Comparison of ENCODE assay signal across 15 cellular contexts in the genomic region with DNA sequence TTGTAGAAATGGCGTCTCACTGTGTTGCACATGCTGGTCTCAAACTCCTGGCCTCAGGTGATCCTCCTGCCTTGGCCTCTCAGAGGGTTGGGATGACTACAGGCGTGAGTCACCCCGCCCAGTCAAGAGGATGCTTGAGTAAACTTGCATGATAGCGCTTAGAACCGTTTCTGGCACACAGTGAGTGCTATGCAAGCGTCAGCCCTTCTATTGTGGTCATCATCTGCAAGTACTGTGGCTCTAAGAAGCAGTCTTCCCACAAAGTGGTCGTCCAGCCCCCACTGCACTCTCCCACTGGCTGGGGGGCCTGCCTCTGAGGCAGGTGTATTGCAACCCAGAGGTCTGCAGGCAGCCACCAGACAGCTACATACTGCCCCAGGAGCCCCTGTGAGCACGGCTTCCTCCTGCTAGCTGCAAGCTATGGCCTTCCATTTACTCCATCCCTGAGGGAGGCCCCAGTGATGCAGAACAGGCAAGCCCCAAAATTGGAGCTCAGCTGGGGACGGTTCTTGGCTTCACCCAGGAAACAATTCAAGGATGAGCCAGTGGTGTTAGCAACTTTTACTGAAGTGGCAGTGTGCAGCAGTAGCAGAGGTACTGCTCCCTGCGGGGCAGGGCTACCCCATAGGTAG.
DNase-seq lines count a peak whose midpoint lies in the region; ATAC-seq, FAIRE-seq and TF ChIP-seq lines count a peak whose summit lies in the region.
"Had no signal": no experiment of that assay in that cellular context is flagged by ENCODE, and none has a peak within 500 bp of the region (broad histone marks: within the 10 kb centered on the region; RNA-seq: fewer than 3 reads in every experiment).

No MANE protein-coding gene starts in this region.

- WGBS in K562 (ENCODE audit: insufficient coverage, low coverage, missing lambda C conversion rate): 52% methylated on average over 10 of the region's 10 CpGs

- BruUV-seq in K562 (replicated peaks; lab: Mats Ljungman, UMichigan): no TSS peak

- no peaks in the 10 kb centered on the region for H3K36me3 Mint-ChIP-seq in activated CD4-positive, alpha-beta T cell treated with anti-CD3 and anti-CD28 coated beads for 36 hours (ENCODE audit: low read depth)
- H3K36me3 Mint-ChIP-seq in activated CD4-positive, alpha-beta T cell treated with anti-CD3 and anti-CD28 coated beads, Interleukin-2, amount 10 ng/mL, durations not matched to agents 24 days and 14 days (ENCODE audit: low read depth): no peaks in the 10 kb centered on the region
- no peaks in the 10 kb centered on the region for H3K36me3 Mint-ChIP-seq in neural progenitor cell
- H3K36me3 Mint-ChIP-seq: natural killer cell treated with Interleukin-12 subunit alpha and Interleukin-12 subunit beta and Interleukin-15 and Interleukin-18, amount 100 ng/mL, for 72 hours had no signal

- no peak overlapping the region for H3K27ac Mint-ChIP-seq in activated CD4-positive, alpha-beta T cell treated with anti-CD3 and anti-CD28 coated beads for 36 hours
- H3K27ac Mint-ChIP-seq in activated CD4-positive, alpha-beta T cell treated with anti-CD3 and anti-CD28 coated beads, Interleukin-2, amount 10 ng/mL, durations not matched to agents 24 days and 14 days: no peak overlapping the region
- peak overlapping the region; percentile 29 for H3K27ac Mint-ChIP-seq in neural progenitor cell
- H3K27ac Mint-ChIP-seq: dendritic cell treated with granulocyte-macrophage colony-stimulating factor and Interleukin-4, amounts not matched to agents 40 ng/mL and 50 ng/mL, for 4 days; natural killer cell treated with Interleukin-12 subunit alpha and Interleukin-12 subunit beta and Interleukin-15 and Interleukin-18, amount 100 ng/mL, for 72 hours had no signal

- H3K27me3 ChIP-seq in Karpas-422 (ENCODE audit: low read length) (no peaks in the 10 kb centered on the region), K562 (ENCODE audit: control insufficient read depth in 2 of 2, insufficient read depth in 2 of 2, low read length in 2 of 2) (no peaks in the 10 kb centered on the region), neural progenitor cell (no peaks in the 10 kb centered on the region), left lung (peaks cover 0 to 18% of the 10 kb centered on the region in 2 donors)
- H3K27me3 ChIP-seq: ascending aorta had no signal

- H2AFZ ChIP-seq in Karpas-422 (ENCODE audit: low read length) (no peak overlapping the region), K562 (ENCODE audit: low read depth, low read length) (peak overlapping the region; percentile 32; the same call in 1 of the 2 replicates), neural progenitor cell (replicated peaks) (no peak overlapping the region)

- peaks cover 6% of the 10 kb centered on the region for H3F3A ChIP-seq in neural progenitor cell (ENCODE audit: low read depth)

- TF ChIP-seq EP300 in K562 (IDR thresholded peaks at IDR 0.05; ENCODE audit: low read length): no peak

- CTCF ChIA-PET in activated CD4-positive, alpha-beta T cell treated with anti-CD3 and anti-CD28 coated beads for 36 hours (lab: Charles Lee): interaction anchor here (0.6 to 1.0 kb wide), 3 partner anchors 13 to 194 kb away, joined by 3 read pairs; no protein-coding TSS in a partner anchor
- CTCF ChIA-PET in K562 (lab: Yijun Ruan, JAX; ENCODE audit: low intra/inter-chr PET ratio): no interaction called here

- H3K9me2 ChIP-seq in Karpas-422 (replicated peaks; ENCODE audit: insufficient read depth, low read length): no peaks in the 10 kb centered on the region

- peak; percentile 28 for DNase-seq in activated CD4-positive, alpha-beta T cell treated with anti-CD3 and anti-CD28 coated beads for 36 hours
- no peak for DNase-seq in activated CD4-positive, alpha-beta T cell treated with anti-CD3 and anti-CD28 coated beads, Interleukin-2, amount 10 ng/mL, durations not matched to agents 24 days and 14 days
- no peak for DNase-seq in Karpas-422
- DNase-seq in K562 (ENCODE audit: extremely low read depth in 1 of 4, low spot score in 3 of 4): peak in 1 of 4 experiments; percentile 68
- no peak for DNase-seq in neural progenitor cell (ENCODE audit: low spot score)
- DNase-seq in left lung: no peak
- no peak for DNase-seq in NCI-H146 (lab: John Stamatoyannopoulos, UW)
- no peak for DNase-seq in cerebellum (ENCODE audit: low spot score)
- DNase-seq: activated effector memory CD4-positive, alpha-beta T cell treated with anti-CD3 and anti-CD28 coated beads, Interleukin-2, amount 50 U/mL, for 16 hours; hypothalamus had no signal

- TF ChIP-seq POLR2A in K562 (conservative IDR thresholded peaks at IDR 0.05): no peak

- H3K9ac ChIP-seq in Karpas-422 (ENCODE audit: low read length) (no peak overlapping the region), K562 (ENCODE audit: insufficient read depth in 1 of 2, low read depth in 2 of 2, low read length in 2 of 2) (peak overlapping the region in 1 of 2 experiments; percentile 59; a peak in 1 of 4 replicates), neural progenitor cell (no peak overlapping the region)

- ATAC-seq in activated CD4-positive, alpha-beta T cell treated with anti-CD3 and anti-CD28 coated beads for 36 hours: no peak
- peak; percentile 45 for ATAC-seq in K562
- no peak for ATAC-seq in left lung
- ATAC-seq: natural killer cell treated with Interleukin-12 subunit alpha and Interleukin-12 subunit beta and Interleukin-15 and Interleukin-18, amount 100 ng/mL, for 72 hours had no signal

- TF ChIP-seq CTCF in K562 (IDR thresholded peaks at IDR 0.05 in 2 of 3, conservative IDR thresholded peaks at IDR 0.05 in 1 of 3; ENCODE audit: insufficient read depth in 2 of 3, low read depth in 1 of 3, low read length in 3 of 3): no peak
- TF ChIP-seq CTCF in neural progenitor cell (IDR thresholded peaks at IDR 0.05): no peak
- no peak for TF ChIP-seq CTCF in left lung (IDR thresholded peaks at IDR 0.05)

- H3K4me1 Mint-ChIP-seq in activated CD4-positive, alpha-beta T cell treated with anti-CD3 and anti-CD28 coated beads for 36 hours: no peaks in the 10 kb centered on the region
- H3K4me1 Mint-ChIP-seq in activated CD4-positive, alpha-beta T cell treated with anti-CD3 and anti-CD28 coated beads, Interleukin-2, amount 10 ng/mL, durations not matched to agents 24 days and 14 days: no peaks in the 10 kb centered on the region
- peaks cover 43% of the 10 kb centered on the region for H3K4me1 Mint-ChIP-seq in neural progenitor cell

- H3K4me2 ChIP-seq in Karpas-422 (ENCODE audit: low read depth, low read length, poor library complexity, severe bottlenecking): peak overlapping the region; percentile 4
- H3K4me2 ChIP-seq in K562 (ENCODE audit: insufficient read depth, low read length): no peak overlapping the region
- H3K4me2 ChIP-seq in neural progenitor cell: no peak overlapping the region

- H3K27me3 Mint-ChIP-seq in activated CD4-positive, alpha-beta T cell treated with anti-CD3 and anti-CD28 coated beads for 36 hours: peaks cover 2% of the 10 kb centered on the region
- H3K27me3 Mint-ChIP-seq in activated CD4-positive, alpha-beta T cell treated with anti-CD3 and anti-CD28 coated beads, Interleukin-2, amount 10 ng/mL, durations not matched to agents 24 days and 14 days: peaks cover 12% of the 10 kb centered on the region
- peaks cover 15% of the 10 kb centered on the region for H3K27me3 Mint-ChIP-seq in neural progenitor cell (ENCODE audit: insufficient read depth, low read depth)

- no peaks in the 10 kb centered on the region for H3K9me3 Mint-ChIP-seq in activated CD4-positive, alpha-beta T cell treated with anti-CD3 and anti-CD28 coated beads for 36 hours (ENCODE audit: low read depth)
- H3K9me3 Mint-ChIP-seq in activated CD4-positive, alpha-beta T cell treated with anti-CD3 and anti-CD28 coated beads, Interleukin-2, amount 10 ng/mL, durations not matched to agents 24 days and 14 days: no peaks in the 10 kb centered on the region
- H3K9me3 Mint-ChIP-seq in neural progenitor cell: no peaks in the 10 kb centered on the region
- H3K9me3 Mint-ChIP-seq: dendritic cell treated with granulocyte-macrophage colony-stimulating factor and Interleukin-4, amounts not matched to agents 40 ng/mL and 50 ng/mL, for 4 days; natural killer cell treated with Interleukin-12 subunit alpha and Interleukin-12 subunit beta and Interleukin-15 and Interleukin-18, amount 100 ng/mL, for 72 hours had no signal

- no peaks in the 10 kb centered on the region for H3K36me3 ChIP-seq in Karpas-422 (ENCODE audit: insufficient read depth, low read length)
- no peaks in the 10 kb centered on the region for H3K36me3 ChIP-seq in K562 (ENCODE audit: control insufficient read depth, insufficient read depth, low read length)
- H3K36me3 ChIP-seq in neural progenitor cell: no peaks in the 10 kb centered on the region
- no peaks in the 10 kb centered on the region for H3K36me3 ChIP-seq in left lung
- H3K36me3 ChIP-seq: ascending aorta, thoracic aorta had no signal

- H3K27ac ChIP-seq in Karpas-422 (ENCODE audit: low read length): no peak overlapping the region
- peak overlapping the region; percentile 39; the same call in 2 of the 3 replicates for H3K27ac ChIP-seq in K562 (ENCODE audit: extremely low read depth, low read depth, low read length)
- H3K27ac ChIP-seq in neural progenitor cell: no peak overlapping the region
- H3K27ac ChIP-seq in left lung: no peak overlapping the region
- H3K27ac ChIP-seq: ascending aorta, SK-N-MC, thoracic aorta had no signal

- peak; percentile 54 for FAIRE-seq in K562 (lab: Jason Lieb, UNC)

- H3K9me1 ChIP-seq in K562 (ENCODE audit: control insufficient read depth, insufficient read depth, low read length): no peaks in the 10 kb centered on the region

- H3K4me3 ChIP-seq in Karpas-422 (ENCODE audit: low read length) (no peak overlapping the region), K562 (no peak overlapping the region), neural progenitor cell (no peak overlapping the region), left lung (no peak overlapping the region)
- H3K4me3 ChIP-seq: ascending aorta, SK-N-MC, thoracic aorta had no signal

- no peak for TF ChIP-seq RAD21 in K562 (CRISPR knock-in tag; conservative IDR thresholded peaks at IDR 0.05 in 1 of 2, IDR thresholded peaks at IDR 0.05 in 1 of 2)

- intact Hi-C loops in activated CD4-positive, alpha-beta T cell treated with anti-CD3 and anti-CD28 coated beads for 36 hours (cut with DNase I, micrococcal nuclease): no loop called here
- intact Hi-C loops in activated CD4-positive, alpha-beta T cell treated with anti-CD3 and anti-CD28 coated beads, Interleukin-2, amount 10 ng/mL, durations not matched to agents 24 days and 14 days (cut with micrococcal nuclease): no loop called here
- intact Hi-C loops in K562 (cut with micrococcal nuclease) (no loop called here), left lung (cut with DNase I) (no loop called here)

- H4K20me1 ChIP-seq in Karpas-422 (ENCODE audit: insufficient read depth, low read depth, low read length) (no peaks in the 10 kb centered on the region), K562 (replicated peaks; ENCODE audit: control insufficient read depth, insufficient read depth, low read length) (no peaks in the 10 kb centered on the region), neural progenitor cell (ENCODE audit: low read depth) (no peaks in the 10 kb centered on the region)

- no peak overlapping the region for H3K4me3 Mint-ChIP-seq in activated CD4-positive, alpha-beta T cell treated with anti-CD3 and anti-CD28 coated beads for 36 hours
- H3K4me3 Mint-ChIP-seq in activated CD4-positive, alpha-beta T cell treated with anti-CD3 and anti-CD28 coated beads, Interleukin-2, amount 10 ng/mL, durations not matched to agents 24 days and 14 days: no peak overlapping the region
- H3K4me3 Mint-ChIP-seq in neural progenitor cell: no peak overlapping the region
- H3K4me3 Mint-ChIP-seq: dendritic cell treated with granulocyte-macrophage colony-stimulating factor and Interleukin-4, amounts not matched to agents 40 ng/mL and 50 ng/mL, for 4 days; natural killer cell treated with Interleukin-12 subunit alpha and Interleukin-12 subunit beta and Interleukin-15 and Interleukin-18, amount 100 ng/mL, for 72 hours had no signal

- H3K79me2 ChIP-seq in Karpas-422 (ENCODE audit: low read length): no peaks in the 10 kb centered on the region
- no peaks in the 10 kb centered on the region for H3K79me2 ChIP-seq in K562 (ENCODE audit: control insufficient read depth, insufficient read depth, low read length)
- H3K79me2 ChIP-seq in neural progenitor cell (ENCODE audit: low read depth): no peaks in the 10 kb centered on the region

- POLR2A ChIA-PET in activated CD4-positive, alpha-beta T cell treated with anti-CD3 and anti-CD28 coated beads for 36 hours (lab: Charles Lee): no interaction called here
- POLR2A ChIA-PET in K562 (lab: Yijun Ruan, JAX): interaction anchor here (0.6 kb wide), 1 partner anchor 644 kb away, joined by 3 read pairs; no protein-coding TSS in a partner anchor

- H3K9me3 ChIP-seq in Karpas-422 (ENCODE audit: low read length) (no peaks in the 10 kb centered on the region), K562 (replicated peaks; ENCODE audit: control insufficient read depth, insufficient read depth, low read depth, low read length) (no peaks in the 10 kb centered on the region), neural progenitor cell (ENCODE audit: low read depth) (no peaks in the 10 kb centered on the region), left lung (no peaks in the 10 kb centered on the region)
- H3K9me3 ChIP-seq: ascending aorta, thoracic aorta had no signal

- in situ Hi-C loops in K562 (cut with MboI): no loop called here

- H3K4me1 ChIP-seq in Karpas-422 (ENCODE audit: low read length): peaks cover 12% of the 10 kb centered on the region
- peaks cover 27 to 33% of the 10 kb centered on the region in 2 experiments for H3K4me1 ChIP-seq in K562 (replicated peaks in 1 of 2; ENCODE audit: control insufficient read depth in 2 of 2, insufficient read depth in 2 of 2, low read length in 2 of 2)
- H3K4me1 ChIP-seq in neural progenitor cell: peaks cover 14% of the 10 kb centered on the region
- no peaks in the 10 kb centered on the region for H3K4me1 ChIP-seq in left lung
- H3K4me1 ChIP-seq: ascending aorta had no signal
